8 cellular contexts compared by ENCODE assay signal in genomic region chr4:1246901-1247810, GRCh38. TPM values are rescaled to one million over a fixed set of nuclear protein-coding genes. Genes with fewer than 3 reads are reported as not detected.
A peak's percentile ranks its signal among the peaks of the same experiment; 100 is the strongest.
DNase-seq lines count a peak whose midpoint lies in the region; ATAC-seq, FAIRE-seq and TF ChIP-seq lines count a peak whose summit lies in the region.

No MANE protein-coding gene starts in this region.

- peak overlapping the region; percentile 93 for H3K27ac Mint-ChIP-seq in CD4-positive, alpha-beta T cell
- H3K27ac Mint-ChIP-seq in osteocyte (ENCODE audit: unreplicated experiment): peak overlapping the region; percentile 63

- H3K27ac ChIP-seq in CD4-positive, alpha-beta T cell (ENCODE audit: low read depth, low read length): peak overlapping the region; percentile 77

- no peaks in the 10 kb centered on the region for H3K27me3 Mint-ChIP-seq in CD4-positive, alpha-beta T cell
- H3K27me3 Mint-ChIP-seq in osteocyte (ENCODE audit: unreplicated experiment): no peaks in the 10 kb centered on the region

- peaks cover 67% of the 10 kb centered on the region for H3K4me1 Mint-ChIP-seq in CD4-positive, alpha-beta T cell (ENCODE audit: low read depth)
- H3K4me1 Mint-ChIP-seq in osteocyte (ENCODE audit: unreplicated experiment): peaks cover 41% of the 10 kb centered on the region

- no peak for ATAC-seq in CD4-positive, alpha-beta T cell (ENCODE audit: poor library complexity)
- ATAC-seq in HG03565 (IDR thresholded peaks at IDR 0.05; ENCODE audit: unreplicated experiment) (no peak), GM19324 (IDR thresholded peaks at IDR 0.05; ENCODE audit: low FRiP score, unreplicated experiment) (no peak)

- no peak for FAIRE-seq in frontal cortex (lab: Jason Lieb, UNC)

- peak overlapping the region; percentile 92 for H3K4me3 Mint-ChIP-seq in CD4-positive, alpha-beta T cell
- peak overlapping the region; percentile 77 for H3K4me3 Mint-ChIP-seq in osteocyte (ENCODE audit: unreplicated experiment)

- H3K36me3 Mint-ChIP-seq in CD4-positive, alpha-beta T cell (ENCODE audit: low read depth): peaks cover 42% of the 10 kb centered on the region
- H3K36me3 Mint-ChIP-seq in osteocyte (ENCODE audit: unreplicated experiment): peaks cover 17% of the 10 kb centered on the region

- intact Hi-C loops in CD4-positive, alpha-beta T cell (cut with DNase I, micrococcal nuclease): loop anchor here (5.0 to 10.0 kb wide), 5 partner anchors 45 to 475 kb away; partner anchors contain the start of genes TACC3 (in 1 of the 2) and TMEM129 (in 1 of the 2)

- POLR2A ChIA-PET in CD4-positive, alpha-beta T cell (lab: Charles Lee): interaction anchor here (0.5 to 7.3 kb wide), 14 partner anchors 17 to 624 kb away, joined by 3 to 178 read pairs (median 4); partner anchors contain the start of genes MAEA, NSD2, SPON2 and UVSSA
- POLR2A ChIA-PET in HEK293T (lab: Yijun Ruan, JAX): interaction anchor here (0.6 to 3.0 kb wide), 4 partner anchors 11 to 99 kb away, joined by 3 to 22 read pairs (median 4); partner anchors contain the start of genes MAEA and UVSSA

- H3K9me3 Mint-ChIP-seq in CD4-positive, alpha-beta T cell: no peaks in the 10 kb centered on the region
- no peaks in the 10 kb centered on the region for H3K9me3 Mint-ChIP-seq in osteocyte (ENCODE audit: unreplicated experiment)

- no peaks in the 10 kb centered on the region for H3K27me3 ChIP-seq in CD4-positive, alpha-beta T cell (ENCODE audit: control insufficient read depth, insufficient read depth, low read length)

- TF ChIP-seq CTCF in CD4-positive, alpha-beta T cell (IDR thresholded peaks at IDR 0.05): no peak
- no peak for TF ChIP-seq CTCF in osteocyte (IDR thresholded peaks at IDR 0.05)

- DNase-seq in CD4-positive, alpha-beta T cell: peak in 2 of 10 experiments; percentile 18 to 34
- DNase-seq in HEK293T (ENCODE audit: extremely low spot score) (no peak), activated T-cell treated with anti-CD3 and anti-CD28 coated beads for 48 hours (ENCODE audit: low read depth) (peak; percentile 27), frontal cortex (ENCODE audit: low spot score in 2 of 2) (peak; percentile 22 to 30), osteocyte (ENCODE audit: extremely low spot score, unreplicated experiment) (peak; percentile 80), NCI-H1930 (lab: John Stamatoyannopoulos, UW) (no peak)

- H3K9me3 ChIP-seq in CD4-positive, alpha-beta T cell (ENCODE audit: control insufficient read depth, low read length): no peaks in the 10 kb centered on the region

- CTCF ChIA-PET in CD4-positive, alpha-beta T cell (lab: Charles Lee): interaction anchor here (1.2 to 5.1 kb wide), 3 partner anchors 21 to 100 kb away, joined by 3 to 21 read pairs (median 6); partner anchors contain the start of gene UVSSA
- CTCF ChIA-PET in HEK293T (lab: Yijun Ruan, JAX): interaction anchor here (0.8 kb wide), 1 partner anchor 109 kb away, joined by 3 read pairs; no protein-coding TSS in a partner anchor

TF ChIP-seq in HEK293T, 16 proteins besides CTCF, POLR2A, EP300 and RAD21:
- no peak for TF ChIP-seq SUZ12 (IDR thresholded peaks at IDR 0.05)
- TF ChIP-seq L3MBTL2 (conservative IDR thresholded peaks at IDR 0.05): peak; percentile 30; the same call in 1 of the 2 replicates
- no peak for TF ChIP-seq CTBP1 (IDR thresholded peaks at IDR 0.05; ENCODE audit: borderline replicate concordance)

RNA-seq across cellular contexts. Expression of gene CTBP1, which starts 1.8 kb away (rescaled TPM):
- total RNA-seq in CD4-positive, alpha-beta T cell: 100 to 1,000 TPM; 132 to 148 TPM
- 224 TPM for total RNA-seq in frontal cortex
- 172 and 176 TPM in 2 replicates for total RNA-seq in osteocyte

RNA-seq across cellular contexts. Expression of gene MAEA, which starts 42.5 kb away (rescaled TPM):
- total RNA-seq in CD4-positive, alpha-beta T cell: 10 to 100 TPM; 61.5 to 63.2 TPM
- 31.4 TPM for total RNA-seq in frontal cortex
- 62.5 and 62.9 TPM in 2 replicates for total RNA-seq in osteocyte

Comparison
In these comparisons a context has a peak if more than half of its experiments do, and no peak if none do; other contexts are left out.
1. DNase-seq: peak in activated T-cell treated with anti-CD3 and anti-CD28 coated beads for 48 hours (single experiment), frontal cortex (2 of 2) and osteocyte (single experiment); none in HEK293T (single experiment) and NCI-H1930 (0 of 2).